8 cellular contexts compared by ENCODE assay signal in genomic region chr12:133181238-133181959, GRCh38.
DNase-seq lines count a peak whose midpoint lies in the region; ATAC-seq and TF ChIP-seq lines count a peak whose summit lies in the region.

TSS of gene ZNF268 (plus strand) at chr12:133181495. CDS start at chr12:133181998, 503 bp downstream.

- DNase-seq in NCI-H187 treated with DMSO at 0.1 percent for 48 hours (lab: John Stamatoyannopoulos, UW) = peak; percentile 36
- DNase-seq in T1000 (lab: John Stamatoyannopoulos, UW) = peak; percentile 79
- DNase-seq in astrocyte of the spinal cord (ENCODE audit: low read depth, low spot score) = peak; percentile 93
- peak; percentile 81 to 84 for DNase-seq in hippocampal formation (lab: John Stamatoyannopoulos, UW)
- peak; percentile 72 for DNase-seq in retinal pigment epithelial cell (ENCODE audit: low read depth)
- no peak for DNase-seq in NK-92 treated with Interleukin-12 subunit alpha and Interleukin-12 subunit beta, amount 100 ng/mL, for 24 hours (lab: John Stamatoyannopoulos, UW)

- H3K4me3 ChIP-seq in astrocyte of the spinal cord (ENCODE audit: low read depth, low read length) = peak within 1 kb of the TSS; percentile 95
- H3K4me3 ChIP-seq in retinal pigment epithelial cell (ENCODE audit: low read length) = peak within 1 kb of the TSS; percentile 87

- TF ChIP-seq CTCF in astrocyte of the spinal cord (IDR thresholded peaks at IDR 0.05; ENCODE audit: low read depth, low read length) = peak; percentile 93
- peak; percentile 87 for TF ChIP-seq CTCF in retinal pigment epithelial cell (conservative IDR thresholded peaks at IDR 0.05; ENCODE audit: low read depth, low read length)

- peak; percentile 93 for ATAC-seq in GM18502 (IDR thresholded peaks at IDR 0.05; ENCODE audit: poor library complexity, unreplicated experiment)
- ATAC-seq in HG02943 (IDR thresholded peaks at IDR 0.05; ENCODE audit: low read depth, unreplicated experiment) = peak; percentile 86

- in situ Hi-C loops in astrocyte of the spinal cord (cut with HindIII; ENCODE audit: low sequenced_read_pairs) = no loop called here
